9 cellular contexts compared by ENCODE assay signal in the genomic region with DNA sequence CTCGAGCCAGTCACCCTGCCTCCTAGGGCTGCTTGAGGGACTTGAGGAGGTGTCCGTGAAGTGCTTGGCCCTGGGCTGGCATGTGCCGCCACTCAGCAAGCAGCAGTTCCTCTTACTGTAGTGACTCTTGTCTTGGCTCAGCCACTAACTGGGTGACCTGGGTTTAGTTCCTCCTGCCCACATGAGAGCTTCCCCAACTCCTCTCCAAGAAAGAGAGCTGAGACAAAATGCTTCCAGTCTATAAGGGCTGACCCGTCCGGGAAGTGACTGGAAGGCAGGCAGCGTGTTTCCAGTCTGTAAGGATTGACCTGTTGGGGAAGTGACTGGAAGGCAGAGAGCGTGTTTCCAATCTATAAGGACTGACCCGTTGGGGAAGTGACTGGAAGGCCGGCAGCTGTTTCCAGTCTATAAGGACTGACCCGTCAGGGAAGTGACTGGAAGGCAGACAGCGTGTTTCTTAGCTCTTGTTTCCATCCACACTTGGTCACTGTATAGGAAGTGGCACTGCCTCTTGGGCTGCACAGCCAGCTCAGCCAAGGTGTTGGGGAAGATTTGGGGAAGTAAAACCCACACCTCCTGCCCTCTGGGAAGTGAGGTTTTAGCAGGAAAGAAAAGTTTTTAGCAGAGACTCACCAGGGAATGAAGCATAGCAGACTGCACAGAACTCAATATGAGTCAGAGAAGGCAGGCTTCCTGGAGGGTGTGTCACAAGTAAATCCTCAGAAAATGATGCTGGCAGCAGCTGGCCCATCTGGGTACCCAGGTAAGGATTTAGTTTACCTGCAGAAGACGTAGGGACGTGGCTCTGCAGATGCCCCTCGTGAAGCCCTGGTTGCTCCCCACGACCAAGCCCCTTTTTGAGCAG. TPM values are rescaled to one million over a fixed set of nuclear protein-coding genes. Genes with fewer than 3 reads are reported as not detected.
DNase-seq lines count a peak whose midpoint lies in the region; ATAC-seq and TF ChIP-seq lines count a peak whose summit lies in the region.
"Had no signal": no experiment of that assay in that cellular context is flagged by ENCODE, and none has a peak within 500 bp of the region (broad histone marks: within the 10 kb centered on the region; RNA-seq: fewer than 3 reads in every experiment).

No MANE protein-coding gene starts in this region.

- H3K4me3 ChIP-seq in AG04450 (ENCODE audit: low read depth, low read length) (no peak overlapping the region), cardiac fibroblast (replicated peaks in 1 of 2; ENCODE audit: low read depth in 2 of 2, low read length in 2 of 2) (no peak overlapping the region)
- H3K4me3 ChIP-seq: body of pancreas had no signal

- H3K27ac ChIP-seq in AG04450 (ENCODE audit: low read depth, low read length), result peak overlapping the region; percentile 47

- no peaks in the 10 kb centered on the region; the same call in 1 of the 2 replicates for H3K9me3 ChIP-seq in AG04450 (ENCODE audit: control insufficient read depth, insufficient read depth, low read length)
- H3K9me3 ChIP-seq: body of pancreas had no signal

- H3K4me3 Mint-ChIP-seq in memory B cell, result peak overlapping the region; percentile 54

- CTCF ChIA-PET in AG04450 (lab: Charles Lee), result no interaction called here

- no peak for TF ChIP-seq CTCF in AG04450 (IDR thresholded peaks at IDR 0.05; ENCODE audit: low read depth, low read length)
- no peak for TF ChIP-seq CTCF in cardiac fibroblast (IDR thresholded peaks at IDR 0.05; ENCODE audit: low read depth, low read length)

- H3K9me3 Mint-ChIP-seq in memory B cell, result no peaks in the 10 kb centered on the region

- peak; percentile 18 for DNase-seq in AG04450 (ENCODE audit: low read depth, low spot score)
- DNase-seq in LHCN-M2 (ENCODE audit: low read depth), result peak; percentile 39
- peak; percentile 23 to 69 for DNase-seq in cardiac fibroblast (ENCODE audit: low read depth in 2 of 2)
- DNase-seq in memory B cell (ENCODE audit: low spot score in 2 of 2), result peak in 1 of 2 donors; percentile 31
- no peak for DNase-seq in NCI-H2029 (lab: John Stamatoyannopoulos, UW)
- no peak for DNase-seq in DMS79 (lab: John Stamatoyannopoulos, UW)
- no peak for DNase-seq in NCI-H345 (lab: John Stamatoyannopoulos, UW)
- DNase-seq in germinal center (ENCODE audit: low spot score), result no peak

- ATAC-seq in memory B cell (ENCODE audit: low read depth), result peak; percentile 89
- ATAC-seq: body of pancreas had no signal

- POLR2A ChIA-PET in AG04450 (lab: Yijun Ruan, JAX), result interaction anchor here (0.8 kb wide), 1 partner anchor 51 kb away, joined by 3 read pairs; no protein-coding TSS in a partner anchor

- no peaks in the 10 kb centered on the region for H3K27me3 ChIP-seq in AG04450 (ENCODE audit: control insufficient read depth, insufficient read depth, low read length)
- H3K27me3 ChIP-seq: body of pancreas had no signal

- H3K27ac Mint-ChIP-seq in memory B cell, result peak overlapping the region; percentile 80

- H3K4me1 Mint-ChIP-seq in memory B cell, result peaks cover 49% of the 10 kb centered on the region

- peaks cover 16% of the 10 kb centered on the region for H3K36me3 Mint-ChIP-seq in memory B cell

- no peaks in the 10 kb centered on the region for H3K27me3 Mint-ChIP-seq in memory B cell

RNA-seq across cellular contexts. Expression of gene PPIF, which starts 53.2 kb away (rescaled TPM):
- polyA plus RNA-seq in AG04450 (2011; rRNA removed), result 68.6 and 77.2 TPM in 2 replicates
- polyA minus RNA-seq in AG04450 (2011; rRNA and poly(A)+ RNA removed), result 50.0 and 81.1 TPM in 2 replicates
- 37.6 and 43.8 TPM in 2 replicates for total RNA-seq in LHCN-M2 (2014; rRNA removed)
- 45.6 TPM for polyA plus RNA-seq in LHCN-M2 (2012)

Comparison
In these comparisons a context has a peak if more than half of its experiments do, and no peak if none do; other contexts are left out.
1. DNase-seq: peak in AG04450 (single experiment), LHCN-M2 (single experiment) and cardiac fibroblast (2 of 2); none in NCI-H2029 (single experiment), DMS79 (single experiment), NCI-H345 (single experiment) and germinal center (single experiment).